In genomic region chr10:6191569-6191968, GRCh38 we compare ENCODE assay signal across 24 cellular contexts. TPM values are rescaled to one million over a fixed set of nuclear protein-coding genes. Genes with fewer than 3 reads are reported as not detected.
DNase-seq lines count a peak whose midpoint lies in the region; ATAC-seq, FAIRE-seq and TF ChIP-seq lines count a peak whose summit lies in the region.
"Had no signal": no experiment of that assay in that cellular context is flagged by ENCODE, and none has a peak within 500 bp of the region (broad histone marks: within the 10 kb centered on the region; RNA-seq: fewer than 3 reads in every experiment).

No MANE protein-coding gene starts in this region.

- no peak overlapping the region for H3K4me3 Mint-ChIP-seq in MCF 10A (ENCODE audit: unreplicated experiment)
- no peak overlapping the region for H3K4me3 Mint-ChIP-seq in osteocyte (ENCODE audit: unreplicated experiment)
- H3K4me3 Mint-ChIP-seq: activated CD8-positive, alpha-beta T cell treated with anti-CD3 and anti-CD28 coated beads for 36 hours; activated naive CD4-positive, alpha-beta T cell treated with anti-CD3 and anti-CD28 coated beads, Interleukin-2, amount 10 ng/mL, durations not matched to agents 7 days and 5 days; activated T-cell treated with anti-CD3 and anti-CD28 coated beads, Interleukin-2, amount 50 U/mL, for 24 hours; HFFc6; naive thymus-derived CD8-positive, alpha-beta T cell; stimulated activated effector memory CD8-positive, alpha-beta T cell treated with anti-CD3 and anti-CD28 coated beads, Interleukin-12 subunit alpha, Interleukin-12 subunit beta, amount 100 ng/mL, for 72 hours; T-helper 1 cell treated with Interleukin-12 subunit alpha and Interleukin-12 subunit beta and Interleukin-4 antibody, amounts not matched to agents 30 μg/mL and 1 μg/mL, for 36 hours; WTC11 had no signal

- BruUV-seq in MCF 10A (replicated peaks; lab: Mats Ljungman, UMichigan), result no TSS peak

- H3K4me3 ChIP-seq in breast epithelium, result no peak overlapping the region
- no peak overlapping the region for H3K4me3 ChIP-seq in esophagus (ENCODE audit: low read depth in 1 of 2, low read length in 2 of 2)
- H3K4me3 ChIP-seq in upper lobe of left lung, result no peak overlapping the region
- H3K4me3 ChIP-seq: BLaER1 treated with 17β-estradiol and CSF1 and Interleukin-3, amounts not matched to agents 10 nM and 100 nM; dorsolateral prefrontal cortex; prostate gland; SJCRH30 had no signal

- H3K4me1 ChIP-seq in breast epithelium (no peaks in the 10 kb centered on the region), esophagus (ENCODE audit: control insufficient read depth in 2 of 2, insufficient read depth in 2 of 2, low read length in 1 of 2) (peaks cover 5% of the 10 kb centered on the region in 2 donors), upper lobe of left lung (peaks cover 24 to 30% (median 27%) of the 10 kb centered on the region in 4 donors)
- H3K4me1 ChIP-seq: prostate gland had no signal

- H3K4me1 Mint-ChIP-seq in MCF 10A (ENCODE audit: insufficient read depth, unreplicated experiment) (peaks cover 5% of the 10 kb centered on the region), osteocyte (ENCODE audit: unreplicated experiment) (peaks cover 31% of the 10 kb centered on the region)

- no peak for FAIRE-seq in urothelium cell line (lab: Jason Lieb, UNC)

- H3K9me3 Mint-ChIP-seq in MCF 10A (ENCODE audit: unreplicated experiment) (no peaks in the 10 kb centered on the region), osteocyte (ENCODE audit: unreplicated experiment) (no peaks in the 10 kb centered on the region)
- H3K9me3 Mint-ChIP-seq: activated CD8-positive, alpha-beta T cell treated with anti-CD3 and anti-CD28 coated beads for 36 hours; activated naive CD4-positive, alpha-beta T cell treated with anti-CD3 and anti-CD28 coated beads, Interleukin-2, amount 10 ng/mL, durations not matched to agents 7 days and 5 days; activated T-cell treated with anti-CD3 and anti-CD28 coated beads, Interleukin-2, amount 50 U/mL, for 24 hours; HFFc6; naive thymus-derived CD8-positive, alpha-beta T cell; stimulated activated effector memory CD8-positive, alpha-beta T cell treated with anti-CD3 and anti-CD28 coated beads, Interleukin-12 subunit alpha, Interleukin-12 subunit beta, amount 100 ng/mL, for 72 hours; T-helper 1 cell treated with Interleukin-12 subunit alpha and Interleukin-12 subunit beta and Interleukin-4 antibody, amounts not matched to agents 30 μg/mL and 1 μg/mL, for 36 hours; WTC11 had no signal

- no peak for DNase-seq in breast epithelium (ENCODE audit: low spot score in 2 of 2)
- no peak for DNase-seq in MCF 10A (ENCODE audit: unreplicated experiment)
- no peak for DNase-seq in osteocyte (ENCODE audit: extremely low spot score, unreplicated experiment)
- no peak for DNase-seq in upper lobe of left lung
- no peak for DNase-seq in NCI-H1436 (lab: John Stamatoyannopoulos, UW)
- DNase-seq in urothelium cell line (ENCODE audit: low spot score), result no peak
- DNase-seq: activated CD8-positive, alpha-beta T cell treated with anti-CD3 and anti-CD28 coated beads for 36 hours; activated naive CD4-positive, alpha-beta T cell treated with anti-CD3 and anti-CD28 coated beads, Interleukin-2, amount 10 ng/mL, durations not matched to agents 7 days and 5 days; activated T-cell treated with anti-CD3 and anti-CD28 coated beads, Interleukin-2, amount 50 U/mL, for 24 hours; HFFc6; KBM-7; naive thymus-derived CD8-positive, alpha-beta T cell; NCI-H1048; NCI-H526; SJCRH30; stimulated activated CD4-positive, alpha-beta T cell treated with anti-CD3 and anti-CD28 coated beads, Interleukin-12 subunit alpha, Interleukin-12 subunit beta, amount 100 ng/mL, for 4 hours had no signal

- CTCF ChIA-PET in MCF 10A (lab: Yijun Ruan, JAX), result interaction anchor here (0.9 to 1.1 kb wide), 2 partner anchors 11 kb away, joined by 3 to 5 read pairs; partner anchors contain the start of gene PFKFB3

- H3K27ac ChIP-seq in breast epithelium (peak overlapping the region; percentile 71 to 80), esophagus (ENCODE audit: low read depth in 2 of 2, low read length in 1 of 2) (peak overlapping the region; percentile 64 to 80), upper lobe of left lung (peak overlapping the region in 3 of 4 donors; percentile 50 to 65 (median 62))
- H3K27ac ChIP-seq: prostate gland, SJCRH30 had no signal

- 86 to 89% methylated on average over 19 of the region's 19 CpGs for WGBS in esophagus, 2 donors
- 92 to 94% methylated on average over 19 of the region's 19 CpGs for WGBS in upper lobe of left lung, 2 donors

- POLR2A ChIA-PET in MCF 10A (lab: Yijun Ruan, JAX), result no interaction called here

- TF ChIP-seq EP300 in upper lobe of left lung (IDR thresholded peaks at IDR 0.05), result no peak

- no peaks in the 10 kb centered on the region for H3K36me3 ChIP-seq in breast epithelium
- H3K36me3 ChIP-seq in esophagus (ENCODE audit: control insufficient read depth in 2 of 2, insufficient read depth in 2 of 2, low read length in 1 of 2), result no peaks in the 10 kb centered on the region
- no peaks in the 10 kb centered on the region for H3K36me3 ChIP-seq in upper lobe of left lung
- H3K36me3 ChIP-seq: prostate gland, SJCRH30 had no signal

- TF ChIP-seq POLR2A in breast epithelium (IDR thresholded peaks at IDR 0.05) (no peak), upper lobe of left lung (IDR thresholded peaks at IDR 0.05) (no peak)

- intact Hi-C loops in breast epithelium (cut with DNase I; ENCODE audit: low total_unique reads) (no loop called here), MCF 10A (cut with micrococcal nuclease) (no loop called here)

- H3K27ac Mint-ChIP-seq in MCF 10A (ENCODE audit: low read depth, unreplicated experiment) (no peak overlapping the region), osteocyte (ENCODE audit: unreplicated experiment) (peak overlapping the region; percentile 58)
- H3K27ac Mint-ChIP-seq: activated CD8-positive, alpha-beta T cell treated with anti-CD3 and anti-CD28 coated beads for 36 hours; activated naive CD4-positive, alpha-beta T cell treated with anti-CD3 and anti-CD28 coated beads, Interleukin-2, amount 10 ng/mL, durations not matched to agents 7 days and 5 days; activated T-cell treated with anti-CD3 and anti-CD28 coated beads, Interleukin-2, amount 50 U/mL, for 24 hours; HFFc6; T-helper 1 cell treated with Interleukin-12 subunit alpha and Interleukin-12 subunit beta and Interleukin-4 antibody, amounts not matched to agents 30 μg/mL and 1 μg/mL, for 36 hours; WTC11 had no signal

- H3K27me3 ChIP-seq in breast epithelium (no peaks in the 10 kb centered on the region), esophagus (ENCODE audit: control insufficient read depth in 1 of 2, insufficient read depth in 2 of 2, low read length in 2 of 2) (no peaks in the 10 kb centered on the region), upper lobe of left lung (no peaks in the 10 kb centered on the region)
- H3K27me3 ChIP-seq: BLaER1 treated with 17β-estradiol and CSF1 and Interleukin-3, amounts not matched to agents 10 nM and 100 nM; dorsolateral prefrontal cortex; SJCRH30 had no signal

- no peak for TF ChIP-seq CTCF in breast epithelium (IDR thresholded peaks at IDR 0.05)
- TF ChIP-seq CTCF in MCF 10A (IDR thresholded peaks at IDR 0.05; ENCODE audit: unreplicated experiment), result no peak
- no peak for TF ChIP-seq CTCF in osteocyte (IDR thresholded peaks at IDR 0.05)
- no peak for TF ChIP-seq CTCF in upper lobe of left lung (IDR thresholded peaks at IDR 0.05)

- no peaks in the 10 kb centered on the region for H3K9me3 ChIP-seq in breast epithelium
- no peaks in the 10 kb centered on the region for H3K9me3 ChIP-seq in esophagus (ENCODE audit: control insufficient read depth in 2 of 2, insufficient read depth in 1 of 2, low read depth in 1 of 2, low read length in 1 of 2)
- no peaks in the 10 kb centered on the region for H3K9me3 ChIP-seq in upper lobe of left lung
- H3K9me3 ChIP-seq: BLaER1 treated with 17β-estradiol and CSF1 and Interleukin-3, amounts not matched to agents 10 nM and 100 nM; prostate gland; SJCRH30 had no signal

- no peak for ATAC-seq in upper lobe of left lung (ENCODE audit: low FRiP score in 2 of 2)
- ATAC-seq in HG02759 (IDR thresholded peaks at IDR 0.05; ENCODE audit: unreplicated experiment), result no peak
- ATAC-seq: activated CD8-positive, alpha-beta T cell treated with anti-CD3 and anti-CD28 coated beads for 36 hours; naive thymus-derived CD8-positive, alpha-beta T cell; stimulated activated effector memory CD8-positive, alpha-beta T cell treated with anti-CD3 and anti-CD28 coated beads, Interleukin-12 subunit alpha, Interleukin-12 subunit beta, amount 100 ng/mL, for 72 hours had no signal

- H3K27me3 Mint-ChIP-seq in MCF 10A (ENCODE audit: insufficient read depth, unreplicated experiment) (no peaks in the 10 kb centered on the region), osteocyte (ENCODE audit: unreplicated experiment) (no peaks in the 10 kb centered on the region)
- H3K27me3 Mint-ChIP-seq: activated CD8-positive, alpha-beta T cell treated with anti-CD3 and anti-CD28 coated beads for 36 hours; activated naive CD4-positive, alpha-beta T cell treated with anti-CD3 and anti-CD28 coated beads, Interleukin-2, amount 10 ng/mL, durations not matched to agents 7 days and 5 days; activated T-cell treated with anti-CD3 and anti-CD28 coated beads, Interleukin-2, amount 50 U/mL, for 24 hours; naive thymus-derived CD8-positive, alpha-beta T cell had no signal

- H3K36me3 Mint-ChIP-seq in MCF 10A (ENCODE audit: insufficient read depth, unreplicated experiment) (no peaks in the 10 kb centered on the region), osteocyte (ENCODE audit: unreplicated experiment) (no peaks in the 10 kb centered on the region)
- H3K36me3 Mint-ChIP-seq: WTC11 had no signal

RNA-seq across cellular contexts. Expression of gene PFKFB3, which starts 11.2 kb away (rescaled TPM):
- total RNA-seq in breast epithelium, result 100 to 1,000 TPM in 2 of 3 donors, 10 to 100 TPM in 1; 94.8 to 240 (median 144) TPM
- total RNA-seq in MCF 10A (2022), result 15.8 and 17.8 TPM in 2 replicates
- polyA plus RNA-seq in esophagus, result 10 to 100 TPM; 26.2 to 42.7 TPM
- 34.2 and 37.9 TPM in 2 replicates for total RNA-seq in osteocyte
- total RNA-seq in upper lobe of left lung, result 100 to 1,000 TPM in 1 of 6 donors, 10 to 100 TPM in 5; 48.2 to 236 (median 83.5) TPM
